ENCODE assay signal across 8 cellular contexts in the genomic region with DNA sequence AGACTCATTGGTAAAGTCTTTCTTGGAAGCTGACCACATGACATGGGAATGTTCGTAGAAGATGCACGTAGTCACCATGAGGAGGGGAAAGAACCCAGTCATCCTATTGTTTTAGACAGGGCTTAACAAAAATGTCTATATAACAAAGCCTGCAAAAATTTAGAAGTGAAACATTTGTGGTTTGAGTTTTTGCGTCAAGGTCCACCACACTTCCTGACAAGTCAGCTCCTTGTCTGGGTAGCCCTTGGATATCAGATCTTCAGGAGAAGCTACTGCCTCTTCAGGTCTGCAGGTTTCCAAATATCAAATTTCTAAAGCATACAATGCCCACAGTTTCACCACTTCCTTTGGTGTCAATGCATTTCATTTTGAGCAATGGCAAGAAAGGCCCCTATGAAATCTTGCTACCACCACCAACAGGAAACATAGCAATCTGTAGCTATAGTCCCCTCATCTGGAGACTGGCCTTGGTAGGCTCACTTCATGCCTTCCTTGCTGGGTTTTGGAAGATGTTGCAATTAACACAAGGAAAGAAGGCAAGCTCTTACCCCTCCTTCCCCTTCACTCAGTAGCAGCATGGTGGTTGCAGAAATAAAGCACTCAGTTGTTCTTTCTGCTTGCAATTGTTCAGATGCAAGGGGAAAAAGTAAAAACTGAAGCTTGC.
A peak's percentile ranks its signal among the peaks of the same experiment; 100 is the strongest.
DNase-seq lines count a peak whose midpoint lies in the region; ATAC-seq and TF ChIP-seq lines count a peak whose summit lies in the region.

No MANE protein-coding gene starts in this region.

- no peaks in the 10 kb centered on the region for H3K27me3 ChIP-seq in left lung

- H3K4me1 Mint-ChIP-seq in activated CD4-positive, alpha-beta memory T cell treated with anti-CD3 and anti-CD28 coated beads, Interleukin-2, amount 10 ng/mL, durations not matched to agents 7 days and 5 days: peaks cover 55% of the 10 kb centered on the region

- no peaks in the 10 kb centered on the region for H3K36me3 Mint-ChIP-seq in activated CD4-positive, alpha-beta memory T cell treated with anti-CD3 and anti-CD28 coated beads, Interleukin-2, amount 10 ng/mL, durations not matched to agents 7 days and 5 days (ENCODE audit: low read depth)

- DNase-seq in CD1c-positive myeloid dendritic cell (ENCODE audit: extremely low spot score): peak; percentile 74
- peak; percentile 65 for DNase-seq in activated CD4-positive, alpha-beta memory T cell treated with anti-CD3 and anti-CD28 coated beads, Interleukin-2, amount 10 ng/mL, durations not matched to agents 7 days and 5 days
- no peak for DNase-seq in left lung
- DNase-seq in NCI-H1092 (lab: John Stamatoyannopoulos, UW): no peak
- no peak for DNase-seq in NCI-H146 treated with DMSO at 0.1 percent for 48 hours (lab: John Stamatoyannopoulos, UW; ENCODE audit: unreplicated experiment)
- no peak for DNase-seq in HUDEP-2 (lab: John Stamatoyannopoulos, UW; ENCODE audit: unreplicated experiment in 76 of 76)

- intact Hi-C loops in left lung (cut with DNase I): no loop called here

- H3K36me3 ChIP-seq in left lung: no peaks in the 10 kb centered on the region

- H3K9me3 ChIP-seq in left lung: no peaks in the 10 kb centered on the region

- peak overlapping the region; percentile 5 to 70 for H3K27ac ChIP-seq in left lung

- no peak for TF ChIP-seq CTCF in left lung (IDR thresholded peaks at IDR 0.05)

- H3K27me3 Mint-ChIP-seq in activated CD4-positive, alpha-beta memory T cell treated with anti-CD3 and anti-CD28 coated beads, Interleukin-2, amount 10 ng/mL, durations not matched to agents 7 days and 5 days: no peaks in the 10 kb centered on the region

- H3K9me3 Mint-ChIP-seq in activated CD4-positive, alpha-beta memory T cell treated with anti-CD3 and anti-CD28 coated beads, Interleukin-2, amount 10 ng/mL, durations not matched to agents 7 days and 5 days: no peaks in the 10 kb centered on the region

- ATAC-seq in HG03196 (IDR thresholded peaks at IDR 0.05; ENCODE audit: unreplicated experiment) (peak; percentile 43), left lung (peak; percentile 29), GM18519 (IDR thresholded peaks at IDR 0.05; ENCODE audit: low FRiP score, unreplicated experiment) (no peak)

- peaks cover 0 to 41% of the 10 kb centered on the region in 2 donors for H3K4me1 ChIP-seq in left lung

- POLR2A ChIA-PET in activated CD4-positive, alpha-beta memory T cell treated with anti-CD3 and anti-CD28 coated beads, Interleukin-2, amount 10 ng/mL, durations not matched to agents 7 days and 5 days (lab: Charles Lee): interaction anchor here (0.6 to 5.5 kb wide), 18 partner anchors 8 to 634 kb away, joined by 3 to 86 read pairs (median 5); a partner anchor contains a TSS

- H3K27ac Mint-ChIP-seq in activated CD4-positive, alpha-beta memory T cell treated with anti-CD3 and anti-CD28 coated beads, Interleukin-2, amount 10 ng/mL, durations not matched to agents 7 days and 5 days: peak overlapping the region; percentile 97

- no peak overlapping the region for H3K4me3 ChIP-seq in left lung

- no peak overlapping the region for H3K4me3 Mint-ChIP-seq in activated CD4-positive, alpha-beta memory T cell treated with anti-CD3 and anti-CD28 coated beads, Interleukin-2, amount 10 ng/mL, durations not matched to agents 7 days and 5 days

- CTCF ChIA-PET in activated CD4-positive, alpha-beta memory T cell treated with anti-CD3 and anti-CD28 coated beads, Interleukin-2, amount 10 ng/mL, durations not matched to agents 7 days and 5 days (lab: Charles Lee): interaction anchor here (0.6 to 4.6 kb wide), 12 partner anchors 24 to 713 kb away, joined by 3 to 42 read pairs (median 4); a partner anchor contains a TSS

Comparison
In these comparisons a context has a peak if more than half of its experiments do, and no peak if none do; other contexts are left out.
1. DNase-seq: peak in CD1c-positive myeloid dendritic cell (single experiment) and activated CD4-positive, alpha-beta memory T cell treated with anti-CD3 and anti-CD28 coated beads, Interleukin-2, amount 10 ng/mL, durations not matched to agents 7 days and 5 days (single experiment); none in left lung (0 of 2), NCI-H1092 (single experiment), NCI-H146 treated with DMSO at 0.1 percent for 48 hours (single experiment) and HUDEP-2 (0 of 76).